ENCODE assay signal across 20 cellular contexts in the genomic region with DNA sequence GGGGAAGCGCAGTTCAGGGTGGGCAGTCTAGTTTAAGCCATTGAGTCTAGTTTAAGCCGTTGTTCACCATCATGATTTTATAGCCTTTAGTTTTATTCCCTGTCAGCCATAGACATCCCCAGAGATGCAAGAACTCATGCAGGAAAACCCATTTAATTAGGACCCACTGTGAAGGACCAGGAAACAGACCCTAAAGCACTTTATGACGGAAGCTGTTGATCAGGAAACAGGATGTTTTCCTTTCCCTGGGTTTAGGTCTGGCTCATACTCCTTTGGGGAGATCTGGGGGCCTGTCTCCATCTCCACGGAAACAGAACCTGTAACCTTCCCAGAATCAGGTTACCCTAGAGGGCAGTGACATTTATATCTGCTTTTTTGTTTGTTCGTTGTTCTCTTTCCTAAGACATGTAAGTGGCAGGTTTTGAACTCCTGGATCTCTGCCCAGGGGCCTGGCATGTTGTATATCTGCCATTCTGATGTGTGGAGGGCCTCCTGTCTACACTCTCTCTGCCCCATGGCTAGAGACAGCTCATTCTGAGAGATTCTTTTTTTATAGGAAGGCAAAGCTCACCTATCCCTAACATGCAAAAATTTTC.
"Had no signal": no experiment of that assay in that cellular context is flagged by ENCODE, and none has a peak within 500 bp of the region (broad histone marks: within the 10 kb centered on the region; RNA-seq: fewer than 3 reads in every experiment).

No MANE protein-coding gene starts in this region.

- H3K4me3 ChIP-seq: tibial nerve, uterus had no signal

- DNase-seq: activated CD4-positive, alpha-beta T cell treated with anti-CD3 and anti-CD28 coated beads, Interleukin-2, amount 10 ng/mL, durations not matched to agents 24 days and 14 days; activated CD4-positive, CD25-positive, alpha-beta regulatory T cell; activated naive CD8-positive, alpha-beta T cell treated with anti-CD3 and anti-CD28 coated beads for 36 hours; amygdala; cerebellar nuclear complex; effector CD8-positive, alpha-beta T cell; foreskin keratinocyte; glutamatergic neuron; immature natural killer cell; naive thymus-derived CD8-positive, alpha-beta T cell; posterior cingulate gyrus; retina; stimulated activated CD4-positive, alpha-beta T cell treated with anti-CD3 and anti-CD28 coated beads, Interleukin-4, amount 100 ng/mL, for 1 hour; stimulated activated naive CD4-positive, alpha-beta T cell; substantia nigra; uterus had no signal

- H3K36me3 ChIP-seq: neutrophil, tibial nerve, uterus had no signal

- H3K4me1 ChIP-seq: uterus had no signal

- H3K4me1 Mint-ChIP-seq: activated CD4-positive, alpha-beta T cell treated with anti-CD3 and anti-CD28 coated beads, Interleukin-2, amount 10 ng/mL, durations not matched to agents 24 days and 14 days; activated naive CD8-positive, alpha-beta T cell treated with anti-CD3 and anti-CD28 coated beads for 36 hours; memory B cell; naive thymus-derived CD8-positive, alpha-beta T cell had no signal

- H3K27ac Mint-ChIP-seq: activated CD4-positive, alpha-beta T cell treated with anti-CD3 and anti-CD28 coated beads, Interleukin-2, amount 10 ng/mL, durations not matched to agents 24 days and 14 days; activated naive CD8-positive, alpha-beta T cell treated with anti-CD3 and anti-CD28 coated beads for 36 hours; immature natural killer cell; memory B cell; naive thymus-derived CD8-positive, alpha-beta T cell had no signal

- H3K27me3 ChIP-seq: foreskin keratinocyte, neutrophil, tibial nerve, uterus had no signal

- H3K27ac ChIP-seq: foreskin keratinocyte, neutrophil, tibial nerve, uterus had no signal

- H3K4me3 Mint-ChIP-seq: activated CD4-positive, alpha-beta T cell treated with anti-CD3 and anti-CD28 coated beads, Interleukin-2, amount 10 ng/mL, durations not matched to agents 24 days and 14 days; activated naive CD8-positive, alpha-beta T cell treated with anti-CD3 and anti-CD28 coated beads for 36 hours; brain; immature natural killer cell; memory B cell; naive thymus-derived CD8-positive, alpha-beta T cell had no signal

- H3K9me3 Mint-ChIP-seq: activated CD4-positive, alpha-beta T cell treated with anti-CD3 and anti-CD28 coated beads, Interleukin-2, amount 10 ng/mL, durations not matched to agents 24 days and 14 days; activated naive CD8-positive, alpha-beta T cell treated with anti-CD3 and anti-CD28 coated beads for 36 hours; brain; memory B cell; naive thymus-derived CD8-positive, alpha-beta T cell had no signal

- ATAC-seq: foreskin keratinocyte; naive thymus-derived CD8-positive, alpha-beta T cell had no signal

- H3K9me3 ChIP-seq: neutrophil, tibial nerve, uterus had no signal

- H3K36me3 Mint-ChIP-seq: activated naive CD8-positive, alpha-beta T cell treated with anti-CD3 and anti-CD28 coated beads for 36 hours; brain; immature natural killer cell; naive thymus-derived CD8-positive, alpha-beta T cell had no signal
